In the genomic region with DNA sequence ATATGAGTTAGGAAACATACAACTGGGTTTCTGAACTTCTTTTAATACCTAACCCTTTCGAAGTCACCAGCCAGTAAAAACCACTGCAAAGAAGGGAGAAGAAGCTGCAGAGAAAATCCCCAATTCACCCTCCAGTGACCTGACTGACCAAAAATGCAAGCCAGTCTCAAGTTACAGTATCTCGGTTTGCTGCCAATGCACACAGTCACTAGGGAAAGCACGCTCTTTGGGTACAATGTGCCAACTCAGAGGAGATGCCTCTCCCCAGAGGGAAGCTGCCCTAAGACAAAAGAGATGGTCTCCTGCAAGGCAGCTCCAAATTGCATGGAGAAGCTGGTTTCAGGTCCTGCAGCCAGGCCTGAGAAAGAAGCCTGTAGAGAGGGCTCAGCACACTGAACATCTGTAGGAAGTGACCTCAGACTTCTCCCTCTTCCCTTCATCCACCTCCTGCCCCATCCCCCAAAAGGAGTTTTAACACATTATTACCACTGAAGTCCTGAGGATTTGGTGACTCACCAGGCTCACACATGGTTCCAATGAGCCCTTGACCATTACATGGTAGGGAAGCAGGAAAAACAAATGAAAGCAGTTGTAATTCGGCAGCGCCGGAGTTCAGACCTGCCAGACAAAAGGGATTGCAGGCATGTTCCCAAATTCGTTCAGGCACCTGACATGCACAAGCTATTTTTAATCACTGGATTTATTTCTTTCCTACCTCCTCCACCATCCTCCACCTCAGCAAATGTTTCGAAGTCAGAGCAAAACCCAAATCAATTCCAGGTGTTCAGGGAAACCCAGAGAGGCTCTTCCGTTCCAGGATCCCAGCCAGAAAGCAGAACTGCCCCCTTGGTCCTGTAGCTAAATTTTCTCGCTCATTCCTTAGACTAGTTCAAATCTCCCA, we compare ENCODE assay signal across 8 cellular contexts.
DNase-seq lines count a peak whose midpoint lies in the region; ATAC-seq and TF ChIP-seq lines count a peak whose summit lies in the region.

No MANE protein-coding gene starts in this region.

- H2BK15ac ChIP-seq in IMR-90 (ENCODE audit: low read depth, low read length): peak overlapping the region; percentile 54; the same call in 1 of the 3 replicates

- no peaks in the 10 kb centered on the region for H3K36me3 ChIP-seq in IMR-90 (ENCODE audit: control insufficient read depth, insufficient read depth, low read length)

- peak overlapping the region; percentile 4; the same call in 1 of the 2 replicates for H4K5ac ChIP-seq in IMR-90 (ENCODE audit: low read depth, low read length)

- peak overlapping the region; percentile 50 for H2BK120ac ChIP-seq in IMR-90 (ENCODE audit: low read depth, low read length)

- peak overlapping the region; percentile 29; the same call in 1 of the 2 replicates for H3K4me3 ChIP-seq in GM12864 (ENCODE audit: low read depth, low read length)
- H3K4me3 ChIP-seq in IMR-90 (ENCODE audit: insufficient read depth, low read depth, low read length): peak overlapping the region; percentile 20; the same call in 1 of the 2 replicates

- H3K4me2 ChIP-seq in IMR-90 (ENCODE audit: low read depth, low read length): peak overlapping the region; percentile 80

- H2BK20ac ChIP-seq in IMR-90 (ENCODE audit: low read depth, low read length): peak overlapping the region; percentile 83

- DNase-seq in GM12864 (ENCODE audit: low read depth) (no peak), IMR-90 (peak; percentile 99), hepatic stellate cell (ENCODE audit: low spot score) (peak; percentile 61), stromal cell of bone marrow (ENCODE audit: low read depth) (peak; percentile 99), posterior vena cava (ENCODE audit: low spot score) (no peak), mesenteric fat pad (ENCODE audit: low spot score) (no peak)
- DNase-seq in activated naive CD4-positive, alpha-beta T cell treated with anti-CD3 and anti-CD28 coated beads, Interleukin-2, amount 50 U/mL, for 72 hours (ENCODE audit: low spot score in 2 of 2): no peak

- BruUV-seq in IMR-90 (replicated peaks; lab: Mats Ljungman, UMichigan): no TSS peak

- H3K14ac ChIP-seq in IMR-90 (replicated peaks; ENCODE audit: low read depth, low read length): peak overlapping the region; percentile 74

- TF ChIP-seq CTCF in GM12864 (IDR thresholded peaks at IDR 0.05; ENCODE audit: low read depth, low read length, missing control alignments): no peak
- no peak for TF ChIP-seq CTCF in IMR-90 (conservative IDR thresholded peaks at IDR 0.05; ENCODE audit: low read depth, low read length)

- H2AK9ac ChIP-seq in IMR-90 (replicated peaks; ENCODE audit: low read depth, low read length, poor library complexity): peak overlapping the region; percentile 73

- H3K79me1 ChIP-seq in IMR-90 (ENCODE audit: low read depth in 1 of 2, low read length in 2 of 2): peaks cover 12 to 80% of the 10 kb centered on the region in 2 experiments

- H2AK5ac ChIP-seq in IMR-90 (ENCODE audit: low read depth, low read length): peak overlapping the region; percentile 86

- CTCF ChIA-PET in IMR-90 (lab: Yijun Ruan, JAX): interaction anchor here (0.6 to 1.5 kb wide), 4 partner anchors 10 to 334 kb away, joined by 3 to 4 read pairs (median 4); no protein-coding TSS in a partner anchor

- peak overlapping the region; percentile 11 for H2AFZ ChIP-seq in IMR-90 (replicated peaks; ENCODE audit: low read length, poor library complexity)

- ATAC-seq in GM21529 (IDR thresholded peaks at IDR 0.05; ENCODE audit: unreplicated experiment) (peak; percentile 72), IMR-90 (ENCODE audit: low read depth) (peak; percentile 74)
- ATAC-seq in activated naive CD4-positive, alpha-beta T cell treated with anti-CD3 and anti-CD28 coated beads, Interleukin-2, amount 50 U/mL, for 72 hours: peak in 1 of 2 donors; percentile 48

- in situ Hi-C loops in IMR-90 (cut with MboI; ENCODE audit: low sequenced_read_pairs): no loop called here

- peak overlapping the region; percentile 64 for H4K91ac ChIP-seq in IMR-90 (ENCODE audit: insufficient read depth, low read depth, low read length)

- dilution Hi-C loops in IMR-90 (cut with HindIII; ENCODE audit: low sequenced_read_pairs, unreplicated experiment): no loop called here

- H3K9me3 ChIP-seq in IMR-90 (ENCODE audit: control insufficient read depth, insufficient read depth, low read length): no peaks in the 10 kb centered on the region

- peak overlapping the region; percentile 97 to 99 for H3K27ac Mint-ChIP-seq in activated naive CD4-positive, alpha-beta T cell treated with anti-CD3 and anti-CD28 coated beads, Interleukin-2, amount 50 U/mL, for 72 hours

- H3K18ac ChIP-seq in IMR-90 (ENCODE audit: low read depth, low read length): peak overlapping the region; percentile 91

- H3K4ac ChIP-seq in IMR-90 (ENCODE audit: low read depth, low read length): peak overlapping the region; percentile 88

- H3K9me1 ChIP-seq in IMR-90 (ENCODE audit: insufficient read depth, low read length): peaks cover 41% of the 10 kb centered on the region

- peaks cover 0 to 4% of the 10 kb centered on the region in 2 donors for H3K9me3 Mint-ChIP-seq in activated naive CD4-positive, alpha-beta T cell treated with anti-CD3 and anti-CD28 coated beads, Interleukin-2, amount 50 U/mL, for 72 hours

- no peaks in the 10 kb centered on the region for H3K27me3 ChIP-seq in IMR-90 (ENCODE audit: control insufficient read depth, insufficient read depth, low read length)

- 13% methylated on average over 2 of the region's 10 CpGs; no CpG with 5 or more reads in 1 of the 2 experiments for WGBS in IMR-90 (ENCODE audit: extremely low coverage in 2 of 2, insufficient read length in 1 of 2), 2 experiments

- intact Hi-C loops in IMR-90 (cut with micrococcal nuclease): loop anchor here (1.0 kb wide), 1 partner anchor 25 kb away; no protein-coding TSS in a partner anchor
- intact Hi-C loops in posterior vena cava (cut with DNase I): no loop called here

- peak overlapping the region; percentile 35 for H3K23ac ChIP-seq in IMR-90 (ENCODE audit: low read depth, low read length)

- peak overlapping the region; percentile 55 for H3K56ac ChIP-seq in IMR-90 (ENCODE audit: extremely low read depth, insufficient read depth, low read length)

- H3K36me3 Mint-ChIP-seq in activated naive CD4-positive, alpha-beta T cell treated with anti-CD3 and anti-CD28 coated beads, Interleukin-2, amount 50 U/mL, for 72 hours: peaks cover 40 to 87% of the 10 kb centered on the region in 2 donors

- peaks cover 78% of the 10 kb centered on the region for H4K20me1 ChIP-seq in IMR-90 (ENCODE audit: insufficient read depth, low read length)

- POLR2A ChIA-PET in IMR-90 (lab: Charles Lee; ENCODE audit: unreplicated experiment): no interaction called here

- TF ChIP-seq POLR2A in IMR-90 (IDR thresholded peaks at IDR 0.05; ENCODE audit: low read depth, low read length): peak; percentile 84

- peak overlapping the region; percentile 35 for H3K9ac ChIP-seq in IMR-90 (ENCODE audit: low read depth, low read length)

- peaks cover 41% of the 10 kb centered on the region for H3K4me1 ChIP-seq in IMR-90 (ENCODE audit: control insufficient read depth, insufficient read depth, low read length)

- peak overlapping the region; percentile 12 to 81; a peak in 3 of 4 replicates for H4K8ac ChIP-seq in IMR-90 (ENCODE audit: low read depth in 2 of 2, low read length in 2 of 2)

- peak overlapping the region; percentile 79 for H3K27ac ChIP-seq in IMR-90 (ENCODE audit: insufficient read depth, low read length)

- TF ChIP-seq RAD21 in IMR-90 (IDR thresholded peaks at IDR 0.05; ENCODE audit: low read length): no peak

- peak overlapping the region; percentile 71 for H2BK5ac ChIP-seq in IMR-90 (ENCODE audit: low read depth, low read length, poor library complexity, severe bottlenecking)

TF ChIP-seq in IMR-90, 13 proteins besides CTCF, POLR2A, EP300 and RAD21:
- TF ChIP-seq MXI1 (IDR thresholded peaks at IDR 0.05; ENCODE audit: borderline replicate concordance, low read depth, low read length) (no peak), CHD1 (IDR thresholded peaks at IDR 0.05; ENCODE audit: low read depth, low read length) (0 out of 2 replicates have a peak, but pooled peaks have one; percentile 36), FOS (IDR thresholded peaks at IDR 0.05; ENCODE audit: low read depth, low read length) (peak; percentile 90), NFE2L2 (IDR thresholded peaks at IDR 0.05; ENCODE audit: low read depth, low read length) (peak; percentile 32; the same call in 1 of the 2 replicates), CEBPB (IDR thresholded peaks at IDR 0.05; ENCODE audit: low read depth, low read length) (0 out of 2 replicates have a peak, but pooled peaks have one; percentile 5), MAZ (IDR thresholded peaks at IDR 0.05; ENCODE audit: borderline replicate concordance, low read depth, low read length) (no peak), SMC3 (IDR thresholded peaks at IDR 0.05; ENCODE audit: low read depth, low read length) (no peak; the same call in 1 of the 2 replicates), RCOR1 (IDR thresholded peaks at IDR 0.05; ENCODE audit: insufficient replicate concordance, low read length) (no peak), MAFK (IDR thresholded peaks at IDR 0.05; ENCODE audit: low read depth, low read length) (peak; percentile 46), RFX5 (IDR thresholded peaks at IDR 0.05; ENCODE audit: low read depth, low read length) (no peak), BHLHE40 (IDR thresholded peaks at IDR 0.05; ENCODE audit: low read depth, low read length) (peak; percentile 36)
- TF ChIP-seq, protein P1, sequence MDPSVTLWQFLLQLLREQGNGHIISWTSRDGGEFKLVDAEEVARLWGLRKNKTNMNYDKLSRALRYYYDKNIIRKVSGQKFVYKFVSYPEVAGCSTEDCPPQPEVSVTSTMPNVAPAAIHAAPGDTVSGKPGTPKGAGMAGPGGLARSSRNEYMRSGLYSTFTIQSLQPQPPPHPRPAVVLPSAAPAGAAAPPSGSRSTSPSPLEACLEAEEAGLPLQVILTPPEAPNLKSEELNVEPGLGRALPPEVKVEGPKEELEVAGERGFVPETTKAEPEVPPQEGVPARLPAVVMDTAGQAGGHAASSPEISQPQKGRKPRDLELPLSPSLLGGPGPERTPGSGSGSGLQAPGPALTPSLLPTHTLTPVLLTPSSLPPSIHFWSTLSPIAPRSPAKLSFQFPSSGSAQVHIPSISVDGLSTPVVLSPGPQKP (IDR thresholded peaks at IDR 0.05; ENCODE audit: borderline replicate concordance, low read depth, low read length): no peak
- TF ChIP-seq, protein P2, sequence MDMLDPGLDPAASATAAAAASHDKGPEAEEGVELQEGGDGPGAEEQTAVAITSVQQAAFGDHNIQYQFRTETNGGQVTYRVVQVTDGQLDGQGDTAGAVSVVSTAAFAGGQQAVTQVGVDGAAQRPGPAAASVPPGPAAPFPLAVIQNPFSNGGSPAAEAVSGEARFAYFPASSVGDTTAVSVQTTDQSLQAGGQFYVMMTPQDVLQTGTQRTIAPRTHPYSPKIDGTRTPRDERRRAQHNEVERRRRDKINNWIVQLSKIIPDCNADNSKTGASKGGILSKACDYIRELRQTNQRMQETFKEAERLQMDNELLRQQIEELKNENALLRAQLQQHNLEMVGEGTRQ (IDR thresholded peaks at IDR 0.05; ENCODE audit: low read depth, low read length): 0 out of 2 replicates have a peak, but pooled peaks have one; percentile 3

Comparison
In these comparisons a context has a peak if more than half of its experiments do, and no peak if none do; other contexts are left out.
1. DNase-seq: peak in IMR-90 (single experiment), hepatic stellate cell (single experiment) and stromal cell of bone marrow (single experiment); none in GM12864 (single experiment), activated naive CD4-positive, alpha-beta T cell treated with anti-CD3 and anti-CD28 coated beads, Interleukin-2, amount 50 U/mL, for 72 hours (0 of 2), posterior vena cava (single experiment) and mesenteric fat pad (single experiment).